Comparison of ENCODE assay signal across 22 cellular contexts in genomic region chr13:23629566-23630272, GRCh38. TPM values are rescaled to one million over a fixed set of nuclear protein-coding genes. Genes with fewer than 3 reads are reported as not detected.
DNase-seq lines count a peak whose midpoint lies in the region; ATAC-seq and TF ChIP-seq lines count a peak whose summit lies in the region.
"Had no signal": no experiment of that assay in that cellular context is flagged by ENCODE, and none has a peak within 500 bp of the region (broad histone marks: within the 10 kb centered on the region; RNA-seq: fewer than 3 reads in every experiment).

No MANE protein-coding gene starts in this region.

- H3K27ac Mint-ChIP-seq in Caco-2 (ENCODE audit: unreplicated experiment) = peak overlapping the region; percentile 87
- H3K27ac Mint-ChIP-seq in nephron progenitor cell = peak overlapping the region; percentile 77
- H3K27ac Mint-ChIP-seq in T-cell = no peak overlapping the region
- peak overlapping the region in 1 of 10 donors; percentile 59 for H3K27ac Mint-ChIP-seq in naive thymus-derived CD8-positive, alpha-beta T cell
- H3K27ac Mint-ChIP-seq: activated B cell treated with CpG ODN at 0.5 μM for 24 hours; activated CD8-positive, alpha-beta T cell treated with anti-CD3 and anti-CD28 coated beads, Interleukin-2, amount 10 ng/mL, durations not matched to agents 7 days and 5 days; CD14-positive monocyte; T-helper 2 cell treated with Interferon-gamma antibody and Interleukin-4, amounts not matched to agents 5 μg/mL and 100 μg/mL, for 36 hours had no signal

- peaks cover 72% of the 10 kb centered on the region for H3K36me3 Mint-ChIP-seq in Caco-2 (ENCODE audit: insufficient read depth, unreplicated experiment)
- peaks cover 37% of the 10 kb centered on the region for H3K36me3 Mint-ChIP-seq in nephron progenitor cell (ENCODE audit: low read depth)
- H3K36me3 Mint-ChIP-seq in T-cell = no peaks in the 10 kb centered on the region
- H3K36me3 Mint-ChIP-seq in naive thymus-derived CD8-positive, alpha-beta T cell = no peaks in the 10 kb centered on the region
- H3K36me3 Mint-ChIP-seq: CD14-positive monocyte had no signal

- POLR2A ChIA-PET in Caco-2 (lab: Charles Lee) (interaction anchor here (0.6 to 1.0 kb wide), 5 partner anchors 9 to 412 kb away, joined by 3 to 8 read pairs (median 4); no protein-coding TSS in a partner anchor), T-cell (lab: Charles Lee) (no interaction called here)
- POLR2A ChIA-PET in naive thymus-derived CD8-positive, alpha-beta T cell (lab: Charles Lee) = no interaction called here

- intact Hi-C loops in Caco-2 (cut with micrococcal nuclease; ENCODE audit: unreplicated experiment) = loop anchor here (1.0 to 5.0 kb wide), 5 partner anchors 8 to 113 kb away; no protein-coding TSS in a partner anchor
- intact Hi-C loops in left ventricle myocardium inferior (cut with micrococcal nuclease) = no loop called here

- H3K27ac ChIP-seq in left ventricle myocardium inferior (replicated peaks) = peak overlapping the region; percentile 75
- H3K27ac ChIP-seq: foreskin keratinocyte, SJSA1 had no signal

- H3K4me3 ChIP-seq in Caco-2 (ENCODE audit: low read depth, low read length) (no peak overlapping the region), left ventricle myocardium inferior (no peak overlapping the region)
- H3K4me3 ChIP-seq: GM12878, SJSA1 had no signal

- H3K36me3 ChIP-seq in Caco-2 (ENCODE audit: control insufficient read depth, insufficient read depth, low read length) (0 out of 2 replicates have a peak, but pooled peaks cover 2% of the 10 kb centered on the region), left ventricle myocardium inferior (peaks cover 12% of the 10 kb centered on the region)
- H3K36me3 ChIP-seq: SJSA1 had no signal

- H3K27me3 Mint-ChIP-seq in Caco-2 (ENCODE audit: insufficient read depth, unreplicated experiment) = no peaks in the 10 kb centered on the region
- H3K27me3 Mint-ChIP-seq in nephron progenitor cell (ENCODE audit: low read depth, poor library complexity) = no peaks in the 10 kb centered on the region
- peaks cover 7 to 21% of the 10 kb centered on the region in 2 donors for H3K27me3 Mint-ChIP-seq in T-cell
- peaks cover 4 to 28% (median 10%) of the 10 kb centered on the region in 5 donors for H3K27me3 Mint-ChIP-seq in naive thymus-derived CD8-positive, alpha-beta T cell

- ATAC-seq in GM21423 (IDR thresholded peaks at IDR 0.05; ENCODE audit: unreplicated experiment) = no peak
- no peak for ATAC-seq in T-cell (replicated peaks in 1 of 4)
- no peak for ATAC-seq in naive thymus-derived CD8-positive, alpha-beta T cell
- ATAC-seq: activated CD8-positive, alpha-beta T cell treated with anti-CD3 and anti-CD28 coated beads, Interleukin-2, amount 10 ng/mL, durations not matched to agents 7 days and 5 days; foreskin keratinocyte; GM12878 had no signal

- CTCF ChIA-PET in Caco-2 (lab: Charles Lee) (interaction anchor here (0.6 to 2.8 kb wide), 8 partner anchors 9 to 1848 kb away, joined by 3 to 20 read pairs (median 4); partner anchors contain the start of gene TNFRSF19), T-cell (lab: Charles Lee) (no interaction called here)

- peaks cover 47% of the 10 kb centered on the region for H3K4me1 Mint-ChIP-seq in Caco-2 (ENCODE audit: low read depth, unreplicated experiment)
- peaks cover 84% of the 10 kb centered on the region for H3K4me1 Mint-ChIP-seq in nephron progenitor cell
- peaks cover 0 to 4% (median 0%) of the 10 kb centered on the region in 3 donors for H3K4me1 Mint-ChIP-seq in T-cell
- peaks cover 0 to 6% (median 3%) of the 10 kb centered on the region in 4 donors for H3K4me1 Mint-ChIP-seq in naive thymus-derived CD8-positive, alpha-beta T cell
- H3K4me1 Mint-ChIP-seq: activated B cell treated with CpG ODN at 0.5 μM for 24 hours had no signal

- H3K4me3 Mint-ChIP-seq in Caco-2 (ENCODE audit: unreplicated experiment) = peak overlapping the region; percentile 33
- peak overlapping the region; percentile 43 for H3K4me3 Mint-ChIP-seq in nephron progenitor cell
- H3K4me3 Mint-ChIP-seq in T-cell = no peak overlapping the region
- H3K4me3 Mint-ChIP-seq in naive thymus-derived CD8-positive, alpha-beta T cell = no peak overlapping the region
- H3K4me3 Mint-ChIP-seq: activated B cell treated with CpG ODN at 0.5 μM for 24 hours; activated CD8-positive, alpha-beta T cell treated with anti-CD3 and anti-CD28 coated beads, Interleukin-2, amount 10 ng/mL, durations not matched to agents 7 days and 5 days; CD14-positive monocyte; T-helper 2 cell treated with Interferon-gamma antibody and Interleukin-4, amounts not matched to agents 5 μg/mL and 100 μg/mL, for 36 hours had no signal

- no TSS peak for BruUV-seq in Caco-2 (replicated peaks; lab: Mats Ljungman, UMichigan)

- peak; percentile 46 to 66 for DNase-seq in Caco-2
- peak; percentile 20 for DNase-seq in NCI-H2029 treated with DMSO at 0.1 percent for 48 hours (lab: John Stamatoyannopoulos, UW)
- DNase-seq in left ventricle myocardium inferior = no peak
- no peak for DNase-seq in nephron progenitor cell
- no peak for DNase-seq in NCI-H187 treated with DMSO at 0.1 percent for 48 hours (lab: John Stamatoyannopoulos, UW)
- DNase-seq in T-cell = no peak
- no peak for DNase-seq in naive thymus-derived CD8-positive, alpha-beta T cell
- DNase-seq: ACHN; activated B cell treated with CpG ODN at 0.5 μM for 24 hours; activated CD8-positive, alpha-beta T cell treated with anti-CD3 and anti-CD28 coated beads, Interleukin-2, amount 10 ng/mL, durations not matched to agents 7 days and 5 days; activated T-cell treated with anti-CD3 and anti-CD28 coated beads, Interleukin-2, amount 50 U/mL, for 1 hour; DMS153; foreskin keratinocyte; kidney glomerular epithelial cell; NCI-H1436 treated with DMSO at 0.1 percent for 48 hours; NCI-H345; stimulated activated CD4-positive, alpha-beta T cell treated with anti-CD3 and anti-CD28 coated beads, Interleukin-15, amount 100 ng/mL, for 24 hours had no signal

- no peak for TF ChIP-seq CTCF in Caco-2 (IDR thresholded peaks at IDR 0.05; ENCODE audit: insufficient read depth in 1 of 2, low read depth in 1 of 2, low read length in 1 of 2, severe bottlenecking in 1 of 2, unreplicated experiment in 1 of 2)
- TF ChIP-seq CTCF in left ventricle myocardium inferior (IDR thresholded peaks at IDR 0.05; ENCODE audit: borderline replicate concordance) = no peak
- TF ChIP-seq CTCF in nephron progenitor cell (IDR thresholded peaks at IDR 0.05) = no peak

- H3K9me3 ChIP-seq in Caco-2 = no peaks in the 10 kb centered on the region
- no peaks in the 10 kb centered on the region for H3K9me3 ChIP-seq in left ventricle myocardium inferior (replicated peaks)
- H3K9me3 ChIP-seq: SJSA1 had no signal

- H3K9me3 Mint-ChIP-seq in Caco-2 (ENCODE audit: unreplicated experiment) = no peaks in the 10 kb centered on the region
- no peaks in the 10 kb centered on the region for H3K9me3 Mint-ChIP-seq in nephron progenitor cell
- no peaks in the 10 kb centered on the region for H3K9me3 Mint-ChIP-seq in T-cell
- H3K9me3 Mint-ChIP-seq in naive thymus-derived CD8-positive, alpha-beta T cell = no peaks in the 10 kb centered on the region
- H3K9me3 Mint-ChIP-seq: activated B cell treated with CpG ODN at 0.5 μM for 24 hours; T-helper 2 cell treated with Interferon-gamma antibody and Interleukin-4, amounts not matched to agents 5 μg/mL and 100 μg/mL, for 36 hours had no signal

- peaks cover 74% of the 10 kb centered on the region for H3K4me1 ChIP-seq in Caco-2
- peaks cover 59% of the 10 kb centered on the region for H3K4me1 ChIP-seq in left ventricle myocardium inferior
- H3K4me1 ChIP-seq: foreskin keratinocyte had no signal

- no peaks in the 10 kb centered on the region for H3K27me3 ChIP-seq in Caco-2 (replicated peaks; ENCODE audit: control insufficient read depth, insufficient read depth, low read length)
- H3K27me3 ChIP-seq in left ventricle myocardium inferior (ENCODE audit: low read depth) = no peaks in the 10 kb centered on the region
- H3K27me3 ChIP-seq: foreskin keratinocyte, SJSA1 had no signal

RNA-seq across cellular contexts. Expression of gene TNFRSF19, which starts 59.5 kb away (rescaled TPM):
- total RNA-seq in Caco-2 (2022) (63.4 and 66.4 TPM in 2 replicates), left ventricle myocardium inferior (25.9 TPM), T-cell (under 1 TPM in 4 of 5 donors, not detected in 1; 0.19 to 0.35 (median 0.24) TPM)
- under 1 TPM in 1 of 2 experiments, not detected in 1; 0.16 TPM for total RNA-seq in naive thymus-derived CD8-positive, alpha-beta T cell
- polyA plus RNA-seq in naive thymus-derived CD8-positive, alpha-beta T cell = not detected
- total RNA-seq: activated B cell treated with CpG ODN at 0.5 μM for 24 hours had no signal

Comparison
In these comparisons a context has a peak if more than half of its experiments do, and no peak if none do; other contexts are left out.
1. DNase-seq: peak in Caco-2 (2 of 2) and NCI-H2029 treated with DMSO at 0.1 percent for 48 hours (single experiment); none in left ventricle myocardium inferior (single experiment), nephron progenitor cell (single experiment), NCI-H187 treated with DMSO at 0.1 percent for 48 hours (single experiment), T-cell (0 of 34) and naive thymus-derived CD8-positive, alpha-beta T cell (0 of 10).
2. H3K27ac Mint-ChIP-seq: peak in Caco-2 (single experiment) and nephron progenitor cell (single experiment); none in T-cell (0 of 2).
3. H3K4me3 Mint-ChIP-seq: peak in Caco-2 (single experiment) and nephron progenitor cell (single experiment); none in T-cell (0 of 3) and naive thymus-derived CD8-positive, alpha-beta T cell (0 of 10).
4. RNA of gene TNFRSF19, which starts 59.5 kb away (total RNA-seq): 63.4 to 66.4 TPM in Caco-2 and 25.9 TPM in left ventricle myocardium inferior (single experiment); 0.19 to 0.35 TPM in T-cell and 0.16 TPM in naive thymus-derived CD8-positive, alpha-beta T cell; every median in the first group is over 10 times any median in the second.